ENCODE assay signal across 12 cellular contexts in genomic region chr2:144350151-144350802, GRCh38.
DNase-seq lines count a peak whose midpoint lies in the region; ATAC-seq and TF ChIP-seq lines count a peak whose summit lies in the region.
"Had no signal": no experiment of that assay in that cellular context is flagged by ENCODE, and none has a peak within 500 bp of the region (broad histone marks: within the 10 kb centered on the region; RNA-seq: fewer than 3 reads in every experiment).

No MANE protein-coding gene starts in this region.

- no peaks in the 10 kb centered on the region for H3K79me2 ChIP-seq in PC-3 (ENCODE audit: low read length)

- intact Hi-C loops in PC-3 (cut with micrococcal nuclease): no loop called here

- H3K27me3 ChIP-seq in HAP-1 (ENCODE audit: low read depth) (no peaks in the 10 kb centered on the region), PC-3 (ENCODE audit: low read length) (no peaks in the 10 kb centered on the region)

- H3K4me3 ChIP-seq in HAP-1: no peak overlapping the region
- H3K4me3 ChIP-seq in PC-3 (ENCODE audit: low read length): peak overlapping the region; percentile 6; the same call in 1 of the 2 replicates
- no peak overlapping the region for H3K4me3 ChIP-seq in fibroblast of pulmonary artery (replicated peaks; ENCODE audit: low read depth, low read length)
- H3K4me3 ChIP-seq: skin epidermis had no signal

- H3K4me2 ChIP-seq in PC-3 (ENCODE audit: low read length): peak overlapping the region; percentile 49

- peak; percentile 36 to 54 for DNase-seq in HAP-1 (ENCODE audit: low spot score in 2 of 2)
- peak; percentile 75 for DNase-seq in PC-3
- peak; percentile 83 for DNase-seq in fibroblast of pulmonary artery (ENCODE audit: low read depth)
- DNase-seq in pulmonary artery endothelial cell (ENCODE audit: low read depth, low spot score): peak; percentile 97
- DNase-seq in stimulated activated CD8-positive, alpha-beta memory T cell treated with anti-CD3 and anti-CD28 coated beads, Interleukin-4, amount 100 ng/mL, for 48 hours: no peak
- DNase-seq: activated effector memory CD4-positive, alpha-beta T cell treated with Interleukin-2 at 50 U/mL for 16 hours; DND-41; kidney; NCI-H345 had no signal

- in situ Hi-C loops in HAP-1 (cut with MboI; ENCODE audit: low sequenced_read_pairs): no loop called here

- peak; percentile 88 for ATAC-seq in PC-3
- no peak for ATAC-seq in HG02840 (IDR thresholded peaks at IDR 0.05; ENCODE audit: low FRiP score, unreplicated experiment)
- ATAC-seq in HG02852 (IDR thresholded peaks at IDR 0.05; ENCODE audit: unreplicated experiment): no peak

- no peaks in the 10 kb centered on the region for H3F3A ChIP-seq in PC-3 (ENCODE audit: low read length, unreplicated experiment)

- H3K4me1 ChIP-seq in HAP-1 (peaks cover 21% of the 10 kb centered on the region), PC-3 (ENCODE audit: insufficient read depth, low read length) (peaks cover 19% of the 10 kb centered on the region)

- CTCF ChIA-PET in PC-3 (lab: Charles Lee): no interaction called here

- POLR2A ChIA-PET in PC-3 (lab: Charles Lee; ENCODE audit: unreplicated experiment): interaction anchor here (0.7 kb wide), 2 partner anchors 38 to 119 kb away, joined by 3 to 25 read pairs; no protein-coding TSS in a partner anchor

- H3K9me2 ChIP-seq in PC-3 (replicated peaks; ENCODE audit: low read length): no peaks in the 10 kb centered on the region

- peak overlapping the region; percentile 47 for H3K27ac ChIP-seq in PC-3 (ENCODE audit: low read length)

- TF ChIP-seq CTCF in PC-3 (conservative IDR thresholded peaks at IDR 0.05; ENCODE audit: low read depth, low read length) (no peak), fibroblast of pulmonary artery (IDR thresholded peaks at IDR 0.05; ENCODE audit: low read length, missing control alignments) (no peak)

- no TSS peak for BruUV-seq in PC-3 (replicated peaks; lab: Mats Ljungman, UMichigan)

- no peaks in the 10 kb centered on the region for H3K9me3 ChIP-seq in HAP-1
- H3K9me3 ChIP-seq in PC-3 (ENCODE audit: low read length): no peaks in the 10 kb centered on the region

- H2AFZ ChIP-seq in PC-3 (ENCODE audit: low read length): peak overlapping the region; percentile 75

- H4K20me1 ChIP-seq in PC-3 (ENCODE audit: low read length): no peaks in the 10 kb centered on the region

- no peak overlapping the region for H3K9ac ChIP-seq in PC-3 (ENCODE audit: low read length)

- H3K36me3 ChIP-seq in HAP-1 (replicated peaks) (no peaks in the 10 kb centered on the region), PC-3 (ENCODE audit: low read depth, low read length) (no peaks in the 10 kb centered on the region)
